In the genomic region with DNA sequence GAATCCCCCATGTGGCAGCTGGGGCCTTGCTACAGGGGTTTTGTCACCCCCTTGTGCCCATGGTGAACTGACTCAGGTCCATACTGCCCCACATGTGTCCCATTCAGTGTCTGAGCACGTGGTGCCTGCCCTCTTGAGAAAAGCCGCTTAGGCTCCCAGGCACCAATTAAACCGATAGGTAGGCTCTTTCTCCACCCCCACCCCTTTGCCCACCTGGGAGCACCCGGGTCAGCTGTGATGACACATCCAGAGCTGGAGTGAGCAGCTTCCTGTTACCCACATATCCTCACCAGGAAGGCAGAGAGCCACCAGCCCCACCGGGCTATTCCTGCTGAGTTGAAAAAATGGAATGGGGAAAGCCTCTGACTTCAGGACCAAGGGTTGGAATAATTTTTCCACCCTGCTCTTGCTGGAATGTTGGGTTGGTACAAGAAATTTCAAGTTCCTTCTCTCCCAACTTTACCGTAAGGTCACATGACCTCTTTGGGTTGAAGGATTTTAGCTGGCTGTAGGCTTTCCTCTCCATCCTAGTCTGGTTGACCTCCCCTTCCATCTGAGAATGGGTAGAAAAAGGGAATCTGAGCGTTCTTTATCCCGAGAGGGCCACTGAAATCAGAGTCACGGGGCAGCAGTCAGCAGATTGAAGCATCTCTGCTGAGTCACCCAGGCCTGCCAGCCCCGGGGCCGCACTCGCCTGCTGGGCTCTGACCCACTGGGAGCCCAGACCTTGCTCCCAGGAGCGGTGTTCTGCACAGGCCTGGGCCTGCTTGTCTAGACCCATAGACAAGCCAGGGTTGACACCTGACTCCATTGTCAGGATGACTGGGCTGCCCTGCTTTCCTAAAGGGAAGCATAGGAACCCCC, we compare ENCODE assay signal across 11 cellular contexts. TPM values are rescaled to one million over a fixed set of nuclear protein-coding genes. Genes with fewer than 3 reads are reported as not detected.
A peak's percentile ranks its signal among the peaks of the same experiment; 100 is the strongest.
DNase-seq lines count a peak whose midpoint lies in the region; ATAC-seq and TF ChIP-seq lines count a peak whose summit lies in the region.
"Had no signal": no experiment of that assay in that cellular context is flagged by ENCODE, and none has a peak within 500 bp of the region (broad histone marks: within the 10 kb centered on the region; RNA-seq: fewer than 3 reads in every experiment).

No MANE protein-coding gene starts in this region.

- H3K36me3 Mint-ChIP-seq in osteocyte (ENCODE audit: unreplicated experiment) = no peaks in the 10 kb centered on the region

- H3K4me3 Mint-ChIP-seq in osteocyte (ENCODE audit: unreplicated experiment) = no peak overlapping the region
- H3K4me3 Mint-ChIP-seq: activated naive CD4-positive, alpha-beta T cell treated with anti-CD3 and anti-CD28 coated beads for 36 hours; T-helper 1 cell treated with Interleukin-12 subunit alpha and Interleukin-12 subunit beta and Interleukin-4 antibody, amounts not matched to agents 30 μg/mL and 1 μg/mL, for 36 hours had no signal

- H3K27ac Mint-ChIP-seq in osteocyte (ENCODE audit: unreplicated experiment) = peak overlapping the region; percentile 97
- H3K27ac Mint-ChIP-seq: activated naive CD4-positive, alpha-beta T cell treated with anti-CD3 and anti-CD28 coated beads for 36 hours; T-helper 1 cell treated with Interleukin-12 subunit alpha and Interleukin-12 subunit beta and Interleukin-4 antibody, amounts not matched to agents 30 μg/mL and 1 μg/mL, for 36 hours had no signal

- peaks cover 46% of the 10 kb centered on the region for H3K4me1 Mint-ChIP-seq in osteocyte (ENCODE audit: unreplicated experiment)

- H3K27me3 Mint-ChIP-seq in osteocyte (ENCODE audit: unreplicated experiment) = no peaks in the 10 kb centered on the region

- ATAC-seq in HG02798 (IDR thresholded peaks at IDR 0.05; ENCODE audit: poor library complexity, unreplicated experiment) = no peak
- ATAC-seq in GM21737 (IDR thresholded peaks at IDR 0.05; ENCODE audit: unreplicated experiment) = no peak

- DNase-seq in EH (ENCODE audit: low read depth) = peak; percentile 78
- peak; percentile 86 for DNase-seq in NCI-H82 treated with DMSO at 0.1 percent for 48 hours (lab: John Stamatoyannopoulos, UW; ENCODE audit: unreplicated experiment)
- peak; percentile 85 for DNase-seq in epidermal melanocyte (ENCODE audit: insufficient read length, low spot score)
- no peak for DNase-seq in osteocyte (ENCODE audit: extremely low spot score, unreplicated experiment)
- DNase-seq in GOT3 (lab: John Stamatoyannopoulos, UW) = no peak
- DNase-seq in DMS153 (lab: John Stamatoyannopoulos, UW) = no peak
- DNase-seq: activated naive CD4-positive, alpha-beta T cell treated with anti-CD3 and anti-CD28 coated beads for 36 hours; NCI-H1105 treated with DMSO at 0.1 percent for 48 hours had no signal

- H3K9me3 Mint-ChIP-seq in osteocyte (ENCODE audit: unreplicated experiment) = no peaks in the 10 kb centered on the region
- H3K9me3 Mint-ChIP-seq: activated naive CD4-positive, alpha-beta T cell treated with anti-CD3 and anti-CD28 coated beads for 36 hours; T-helper 1 cell treated with Interleukin-12 subunit alpha and Interleukin-12 subunit beta and Interleukin-4 antibody, amounts not matched to agents 30 μg/mL and 1 μg/mL, for 36 hours had no signal

- no peak for TF ChIP-seq CTCF in osteocyte (IDR thresholded peaks at IDR 0.05)

RNA-seq across cellular contexts. Expression of gene TMCC2, which starts 30.8 kb away (rescaled TPM):
- total RNA-seq in osteocyte = 3.4 and 4.7 TPM in 2 replicates

RNA-seq across cellular contexts. Expression of gene DSTYK, which starts 47.0 kb away (rescaled TPM):
- total RNA-seq in osteocyte = 15.3 and 15.6 TPM in 2 replicates

Comparison
In these comparisons a context has a peak if more than half of its experiments do, and no peak if none do; other contexts are left out.
1. DNase-seq: peak in EH (single experiment), NCI-H82 treated with DMSO at 0.1 percent for 48 hours (single experiment) and epidermal melanocyte (single experiment); none in osteocyte (single experiment), GOT3 (single experiment) and DMS153 (single experiment).